15 cellular contexts compared by ENCODE assay signal in genomic region chr7:42964849-42965805, GRCh38. TPM values are rescaled to one million over a fixed set of nuclear protein-coding genes. Genes with fewer than 3 reads are reported as not detected.
A peak's percentile ranks its signal among the peaks of the same experiment; 100 is the strongest.
DNase-seq lines count a peak whose midpoint lies in the region; ATAC-seq and TF ChIP-seq lines count a peak whose summit lies in the region.
"Had no signal": no experiment of that assay in that cellular context is flagged by ENCODE, and none has a peak within 500 bp of the region (broad histone marks: within the 10 kb centered on the region; RNA-seq: fewer than 3 reads in every experiment).

No MANE protein-coding gene starts in this region.

- TF ChIP-seq CTCF in fibroblast of villous mesenchyme (IDR thresholded peaks at IDR 0.05; ENCODE audit: insufficient read depth, low read depth, low read length) (no peak), smooth muscle cell (IDR thresholded peaks at IDR 0.05; ENCODE audit: borderline replicate concordance, insufficient read depth, poor library complexity, severe bottlenecking) (no peak)

- no peak overlapping the region for H3K9ac ChIP-seq in smooth muscle cell (ENCODE audit: low read depth)

- no peaks in the 10 kb centered on the region for H3K79me2 ChIP-seq in smooth muscle cell (ENCODE audit: low read depth)

- H3K36me3 ChIP-seq in smooth muscle cell (ENCODE audit: low read depth): no peaks in the 10 kb centered on the region
- H3K36me3 ChIP-seq: SJSA1, thoracic aorta had no signal

- H3K36me3 Mint-ChIP-seq in activated T-cell treated with anti-CD3 and anti-CD28 coated beads, Interleukin-2, amount 50 U/mL, for 72 hours (ENCODE audit: insufficient read depth in 2 of 2): no peaks in the 10 kb centered on the region
- H3K36me3 Mint-ChIP-seq in T-helper 1 cell treated with Interleukin-12 subunit alpha and Interleukin-12 subunit beta and Interleukin-4 antibody, amounts not matched to agents 30 μg/mL and 1 μg/mL, for 36 hours (ENCODE audit: low read depth): no peaks in the 10 kb centered on the region
- H3K36me3 Mint-ChIP-seq in naive thymus-derived CD8-positive, alpha-beta T cell: no peaks in the 10 kb centered on the region

- H3K4me3 ChIP-seq in fibroblast of villous mesenchyme (ENCODE audit: low read depth, low read length) (no peak overlapping the region), smooth muscle cell (no peak overlapping the region)
- H3K4me3 ChIP-seq: lung, SJSA1, thoracic aorta had no signal

- peaks cover 0 to 4% of the 10 kb centered on the region in 2 donors for H3K9me3 Mint-ChIP-seq in activated T-cell treated with anti-CD3 and anti-CD28 coated beads, Interleukin-2, amount 50 U/mL, for 72 hours
- H3K9me3 Mint-ChIP-seq in T-helper 1 cell treated with Interleukin-12 subunit alpha and Interleukin-12 subunit beta and Interleukin-4 antibody, amounts not matched to agents 30 μg/mL and 1 μg/mL, for 36 hours: no peaks in the 10 kb centered on the region
- H3K9me3 Mint-ChIP-seq in naive thymus-derived CD8-positive, alpha-beta T cell: peaks cover 0 to 2% (median 0%) of the 10 kb centered on the region in 9 donors
- H3K9me3 Mint-ChIP-seq: dendritic cell treated with granulocyte-macrophage colony-stimulating factor and Interleukin-4, amounts not matched to agents 40 ng/mL and 50 ng/mL, for 4 days had no signal

- peaks cover 37% of the 10 kb centered on the region for H3K27me3 Mint-ChIP-seq in activated T-cell treated with anti-CD3 and anti-CD28 coated beads, Interleukin-2, amount 50 U/mL, for 72 hours (ENCODE audit: low read depth)
- no peaks in the 10 kb centered on the region for H3K27me3 Mint-ChIP-seq in T-helper 1 cell treated with Interleukin-12 subunit alpha and Interleukin-12 subunit beta and Interleukin-4 antibody, amounts not matched to agents 30 μg/mL and 1 μg/mL, for 36 hours (ENCODE audit: low read depth)
- peaks cover 4 to 29% (median 7%) of the 10 kb centered on the region in 5 donors for H3K27me3 Mint-ChIP-seq in naive thymus-derived CD8-positive, alpha-beta T cell

- no peaks in the 10 kb centered on the region for H3K27me3 ChIP-seq in smooth muscle cell (ENCODE audit: low read depth)
- H3K27me3 ChIP-seq: SJSA1 had no signal

- peaks cover 4% of the 10 kb centered on the region for H3K4me1 ChIP-seq in smooth muscle cell (ENCODE audit: low read depth)
- H3K4me1 ChIP-seq: SJSA1 had no signal

- POLR2A ChIA-PET in naive thymus-derived CD8-positive, alpha-beta T cell (lab: Charles Lee): no interaction called here

- peak overlapping the region; percentile 69 for H2AFZ ChIP-seq in smooth muscle cell (ENCODE audit: low read depth)

- H4K20me1 ChIP-seq in smooth muscle cell (ENCODE audit: low read depth): no peaks in the 10 kb centered on the region

- no peaks in the 10 kb centered on the region for H3F3A ChIP-seq in smooth muscle cell (ENCODE audit: low read depth)

- WGBS in smooth muscle cell (ENCODE audit: low lambda C conversion rate): 45% methylated on average over 6 of the region's 6 CpGs

- peak overlapping the region; percentile 14 for H3K27ac Mint-ChIP-seq in activated T-cell treated with anti-CD3 and anti-CD28 coated beads, Interleukin-2, amount 50 U/mL, for 72 hours
- peak overlapping the region; percentile 7 for H3K27ac Mint-ChIP-seq in T-helper 1 cell treated with Interleukin-12 subunit alpha and Interleukin-12 subunit beta and Interleukin-4 antibody, amounts not matched to agents 30 μg/mL and 1 μg/mL, for 36 hours
- no peak overlapping the region for H3K27ac Mint-ChIP-seq in naive thymus-derived CD8-positive, alpha-beta T cell
- H3K27ac Mint-ChIP-seq: dendritic cell treated with granulocyte-macrophage colony-stimulating factor and Interleukin-4, amounts not matched to agents 40 ng/mL and 50 ng/mL, for 4 days had no signal

- peaks cover 32% of the 10 kb centered on the region for H3K4me1 Mint-ChIP-seq in activated T-cell treated with anti-CD3 and anti-CD28 coated beads, Interleukin-2, amount 50 U/mL, for 72 hours (ENCODE audit: low read depth)
- H3K4me1 Mint-ChIP-seq in T-helper 1 cell treated with Interleukin-12 subunit alpha and Interleukin-12 subunit beta and Interleukin-4 antibody, amounts not matched to agents 30 μg/mL and 1 μg/mL, for 36 hours (ENCODE audit: low read depth): peaks cover 15% of the 10 kb centered on the region
- no peaks in the 10 kb centered on the region for H3K4me1 Mint-ChIP-seq in naive thymus-derived CD8-positive, alpha-beta T cell

- peak overlapping the region; percentile 14 to 18 for H3K4me3 Mint-ChIP-seq in activated T-cell treated with anti-CD3 and anti-CD28 coated beads, Interleukin-2, amount 50 U/mL, for 72 hours
- H3K4me3 Mint-ChIP-seq in T-helper 1 cell treated with Interleukin-12 subunit alpha and Interleukin-12 subunit beta and Interleukin-4 antibody, amounts not matched to agents 30 μg/mL and 1 μg/mL, for 36 hours: no peak overlapping the region
- H3K4me3 Mint-ChIP-seq in naive thymus-derived CD8-positive, alpha-beta T cell: no peak overlapping the region
- H3K4me3 Mint-ChIP-seq: dendritic cell treated with granulocyte-macrophage colony-stimulating factor and Interleukin-4, amounts not matched to agents 40 ng/mL and 50 ng/mL, for 4 days had no signal

- peak in 1 of 2 donors; percentile 10 for DNase-seq in activated T-cell treated with anti-CD3 and anti-CD28 coated beads, Interleukin-2, amount 50 U/mL, for 72 hours
- DNase-seq in activated T-cell treated with anti-CD3 and anti-CD28 coated beads for 4 hours: no peak
- DNase-seq in fibroblast of villous mesenchyme (ENCODE audit: low read depth): peak; percentile 53
- DNase-seq in smooth muscle cell (lab: John Stamatoyannopoulos, UW; ENCODE audit: unreplicated experiment): no peak
- no peak for DNase-seq in naive thymus-derived CD8-positive, alpha-beta T cell
- no peak for DNase-seq in stimulated activated CD4-positive, alpha-beta T cell treated with anti-CD3 and anti-CD28 coated beads, Interleukin-1b, Interleukin-23, amount 100 ng/mL, for 48 hours
- DNase-seq: amniotic stem cell, MM.1S, NCI-H2107 had no signal

- ATAC-seq in activated T-cell treated with anti-CD3 and anti-CD28 coated beads, Interleukin-2, amount 50 U/mL, for 72 hours (replicated peaks in 1 of 2): peak; percentile 85 to 91
- no peak for ATAC-seq in naive thymus-derived CD8-positive, alpha-beta T cell
- ATAC-seq in HG02852 (IDR thresholded peaks at IDR 0.05; ENCODE audit: unreplicated experiment): no peak

- H3K4me2 ChIP-seq in smooth muscle cell: no peak overlapping the region

- H3K9me3 ChIP-seq in smooth muscle cell (replicated peaks; ENCODE audit: low read depth): no peaks in the 10 kb centered on the region
- H3K9me3 ChIP-seq: SJSA1, thoracic aorta had no signal

- no peak overlapping the region for H3K27ac ChIP-seq in smooth muscle cell (ENCODE audit: low read depth)
- H3K27ac ChIP-seq: SJSA1, thoracic aorta had no signal

RNA-seq across cellular contexts. Expression of gene MRPL32, which starts 33.0 kb away (rescaled TPM):
- total RNA-seq in activated T-cell treated with anti-CD3 and anti-CD28 coated beads, Interleukin-2, amount 50 U/mL, for 72 hours: 10 to 100 TPM; 64.5 to 66.6 TPM
- total RNA-seq in fibroblast of villous mesenchyme: 40.3 and 46.6 TPM in 2 replicates
- 76.7 and 82.1 TPM in 2 replicates for total RNA-seq in smooth muscle cell
- 59.7 and 69.8 TPM in 2 replicates for polyA plus RNA-seq in smooth muscle cell
- total RNA-seq in naive thymus-derived CD8-positive, alpha-beta T cell: 10 to 100 TPM; 55.1 to 59.2 TPM
- 10 to 100 TPM; 27.6 to 43.5 (median 30.7) TPM for polyA plus RNA-seq in naive thymus-derived CD8-positive, alpha-beta T cell

RNA-seq across cellular contexts. Expression of gene PSMA2, which starts 33.2 kb away (rescaled TPM):
- 100 to 1,000 TPM; 107 to 124 TPM for total RNA-seq in activated T-cell treated with anti-CD3 and anti-CD28 coated beads, Interleukin-2, amount 50 U/mL, for 72 hours
- total RNA-seq in fibroblast of villous mesenchyme (55.1 and 67.8 TPM in 2 replicates), smooth muscle cell (178 and 180 TPM in 2 replicates)
- 246 and 271 TPM in 2 replicates for polyA plus RNA-seq in smooth muscle cell
- 10 to 100 TPM; 39.6 to 45.2 TPM for total RNA-seq in naive thymus-derived CD8-positive, alpha-beta T cell
- 100 to 1,000 TPM; 199 to 265 (median 216) TPM for polyA plus RNA-seq in naive thymus-derived CD8-positive, alpha-beta T cell

RNA-seq across cellular contexts. Expression of gene C7orf25, which starts 53.3 kb away (rescaled TPM):
- 1 to 10 TPM; 3.5 to 5.1 TPM for total RNA-seq in activated T-cell treated with anti-CD3 and anti-CD28 coated beads, Interleukin-2, amount 50 U/mL, for 72 hours
- total RNA-seq in fibroblast of villous mesenchyme (4.5 and 5.2 TPM in 2 replicates), smooth muscle cell (5.0 and 7.4 TPM in 2 replicates)
- polyA plus RNA-seq in smooth muscle cell: 1.9 and 2.2 TPM in 2 replicates
- 1 to 10 TPM; 7.9 to 8.0 TPM for total RNA-seq in naive thymus-derived CD8-positive, alpha-beta T cell
- polyA plus RNA-seq in naive thymus-derived CD8-positive, alpha-beta T cell: 1 to 10 TPM; 1.9 to 3.3 (median 3.0) TPM

Comparison
In these comparisons a context has a peak if more than half of its experiments do, and no peak if none do; other contexts are left out.
1. ATAC-seq: peak in activated T-cell treated with anti-CD3 and anti-CD28 coated beads, Interleukin-2, amount 50 U/mL, for 72 hours (2 of 2); none in naive thymus-derived CD8-positive, alpha-beta T cell (0 of 2) and HG02852 (single experiment).
2. H3K27ac Mint-ChIP-seq: peak in activated T-cell treated with anti-CD3 and anti-CD28 coated beads, Interleukin-2, amount 50 U/mL, for 72 hours (single experiment) and T-helper 1 cell treated with Interleukin-12 subunit alpha and Interleukin-12 subunit beta and Interleukin-4 antibody, amounts not matched to agents 30 μg/mL and 1 μg/mL, for 36 hours (single experiment); none in naive thymus-derived CD8-positive, alpha-beta T cell (0 of 10).
3. H3K4me3 Mint-ChIP-seq: peak in activated T-cell treated with anti-CD3 and anti-CD28 coated beads, Interleukin-2, amount 50 U/mL, for 72 hours (2 of 2); none in T-helper 1 cell treated with Interleukin-12 subunit alpha and Interleukin-12 subunit beta and Interleukin-4 antibody, amounts not matched to agents 30 μg/mL and 1 μg/mL, for 36 hours (single experiment) and naive thymus-derived CD8-positive, alpha-beta T cell (0 of 10).